ENCODE assay signal across 16 cellular contexts in the genomic region with DNA sequence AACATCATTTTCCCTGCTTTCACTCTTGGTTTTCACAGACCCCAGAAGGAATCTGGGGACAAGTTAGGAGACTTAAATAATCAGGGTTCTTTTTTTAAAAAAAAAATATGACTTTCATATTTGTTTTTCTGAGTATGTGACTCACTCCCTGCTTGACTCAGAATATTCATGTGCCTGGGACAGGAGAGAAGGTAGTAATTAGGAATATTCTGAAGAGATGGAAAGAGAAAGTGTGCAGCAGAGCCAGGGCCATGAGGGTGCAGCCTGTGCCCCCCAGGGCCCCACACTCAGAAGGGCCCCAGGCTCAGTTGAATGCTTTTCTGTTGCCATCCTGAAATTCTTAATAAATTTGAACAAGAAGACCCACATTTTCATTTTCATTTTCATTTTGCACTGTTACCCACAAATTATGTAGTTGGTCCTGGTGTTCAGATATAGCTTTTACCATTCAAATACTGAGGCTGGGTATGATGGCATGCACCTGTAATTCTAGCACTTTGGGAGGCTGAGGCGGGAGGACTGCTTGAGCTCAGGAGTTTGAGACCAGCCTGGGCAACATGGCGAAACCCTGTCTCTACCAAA. TPM values are rescaled to one million over a fixed set of nuclear protein-coding genes. Genes with fewer than 3 reads are reported as not detected.
DNase-seq lines count a peak whose midpoint lies in the region; ATAC-seq, FAIRE-seq and TF ChIP-seq lines count a peak whose summit lies in the region.
"Had no signal": no experiment of that assay in that cellular context is flagged by ENCODE, and none has a peak within 500 bp of the region (broad histone marks: within the 10 kb centered on the region; RNA-seq: fewer than 3 reads in every experiment).

No MANE protein-coding gene starts in this region.

- H3K36me3 ChIP-seq in endothelial cell of umbilical vein (ENCODE audit: control insufficient read depth in 2 of 2, extremely low read depth in 1 of 2, insufficient read depth in 2 of 2, low read length in 2 of 2): no peaks in the 10 kb centered on the region

- intact Hi-C loops in endothelial cell of umbilical vein (cut with micrococcal nuclease) (loop anchor here (1.0 to 2.0 kb wide), 3 partner anchors 84 to 398 kb away; no protein-coding TSS in a partner anchor), sciatic nerve (cut with DNase I) (no loop called here)

- no peaks in the 10 kb centered on the region for H3K9me3 ChIP-seq in endothelial cell of umbilical vein (replicated peaks; ENCODE audit: control insufficient read depth, insufficient read depth, low read length)

- H2AFZ ChIP-seq in endothelial cell of umbilical vein (ENCODE audit: low read depth, low read length): no peak overlapping the region

- POLR2A ChIA-PET in activated CD4-positive, alpha-beta memory T cell treated with anti-CD3 and anti-CD28 coated beads, Interleukin-2, amount 10 ng/mL, durations not matched to agents 7 days and 5 days (lab: Charles Lee): interaction anchor here (1.0 kb wide), 1 partner anchor 15 kb away, joined by 3 read pairs; a partner anchor contains a TSS
- POLR2A ChIA-PET in endothelial cell of umbilical vein (lab: Charles Lee): no interaction called here

- peaks cover 0 to 2% of the 10 kb centered on the region in 2 experiments for H3K27me3 ChIP-seq in endothelial cell of umbilical vein (ENCODE audit: control insufficient read depth in 2 of 2, insufficient read depth in 2 of 2, low read length in 2 of 2)

- H3K27ac ChIP-seq in endothelial cell of umbilical vein (ENCODE audit: insufficient read depth, low read depth, low read length): no peak overlapping the region
- H3K27ac ChIP-seq: HL-60, skin epidermis had no signal

- H3K4me2 ChIP-seq in endothelial cell of umbilical vein (ENCODE audit: insufficient read depth, low read length): no peak overlapping the region

- H3K9me1 ChIP-seq in endothelial cell of umbilical vein (replicated peaks; ENCODE audit: control insufficient read depth, extremely low read depth, insufficient read depth, low read length): no peaks in the 10 kb centered on the region

- TF ChIP-seq CTCF in endothelial cell of umbilical vein (IDR thresholded peaks at IDR 0.05; ENCODE audit: extremely low read depth in 1 of 2, insufficient read depth in 1 of 2, low read depth in 1 of 2, low read length in 2 of 2): no peak

- no peaks in the 10 kb centered on the region for H3K9me3 Mint-ChIP-seq in activated CD4-positive, alpha-beta memory T cell treated with anti-CD3 and anti-CD28 coated beads, Interleukin-2, amount 10 ng/mL, durations not matched to agents 7 days and 5 days

- H3K9ac ChIP-seq in endothelial cell of umbilical vein (replicated peaks; ENCODE audit: extremely low read depth, insufficient read depth, low read length): no peak overlapping the region

- H3K4me3 ChIP-seq in endothelial cell of umbilical vein (replicated peaks in 1 of 3; ENCODE audit: insufficient read depth in 1 of 3, low read depth in 1 of 3, low read length in 3 of 3): no peak overlapping the region
- H3K4me3 ChIP-seq: skin epidermis had no signal

- no peaks in the 10 kb centered on the region for H3K79me2 ChIP-seq in endothelial cell of umbilical vein (ENCODE audit: control insufficient read depth, insufficient read depth, low read length)

- no peaks in the 10 kb centered on the region for H3K27me3 Mint-ChIP-seq in activated CD4-positive, alpha-beta memory T cell treated with anti-CD3 and anti-CD28 coated beads, Interleukin-2, amount 10 ng/mL, durations not matched to agents 7 days and 5 days

- peak; percentile 18 for DNase-seq in EL
- no peak for DNase-seq in activated CD4-positive, alpha-beta memory T cell treated with anti-CD3 and anti-CD28 coated beads, Interleukin-2, amount 10 ng/mL, durations not matched to agents 7 days and 5 days
- DNase-seq in endothelial cell of umbilical vein (ENCODE audit: low read depth, low spot score): no peak
- DNase-seq in sciatic nerve (ENCODE audit: low spot score): no peak
- DNase-seq: amniotic stem cell, NCI-H1436, NCI-H2227 treated with DMSO at 0.1 percent for 48 hours, occipital lobe had no signal

- no peak for FAIRE-seq in endothelial cell of umbilical vein (lab: Jason Lieb, UNC)

- H3K4me1 Mint-ChIP-seq in activated CD4-positive, alpha-beta memory T cell treated with anti-CD3 and anti-CD28 coated beads, Interleukin-2, amount 10 ng/mL, durations not matched to agents 7 days and 5 days: peaks cover 21% of the 10 kb centered on the region
- H3K4me1 Mint-ChIP-seq: B cell had no signal

- BruUV-seq in endothelial cell of umbilical vein (replicated peaks; lab: Mats Ljungman, UMichigan): no TSS peak

- dilution Hi-C loops in endothelial cell of umbilical vein (cut with MboI; ENCODE audit: extremely low pct_ligation_motif_present, low sequenced_read_pairs): no loop called here

- ATAC-seq in GM19438 (IDR thresholded peaks at IDR 0.05; ENCODE audit: low read depth, unreplicated experiment) (peak; percentile 24), GM21825 (IDR thresholded peaks at IDR 0.05; ENCODE audit: unreplicated experiment) (no peak), sciatic nerve (no peak), HG03135 (IDR thresholded peaks at IDR 0.05; ENCODE audit: unreplicated experiment) (no peak), HG03354 (IDR thresholded peaks at IDR 0.05; ENCODE audit: poor library complexity, severe bottlenecking, unreplicated experiment) (no peak)

- no peaks in the 10 kb centered on the region for H4K20me1 ChIP-seq in endothelial cell of umbilical vein (replicated peaks; ENCODE audit: control insufficient read depth, extremely low read depth, insufficient read depth, low read length)

- H3K27ac Mint-ChIP-seq in activated CD4-positive, alpha-beta memory T cell treated with anti-CD3 and anti-CD28 coated beads, Interleukin-2, amount 10 ng/mL, durations not matched to agents 7 days and 5 days: peak overlapping the region; percentile 4
- H3K27ac Mint-ChIP-seq: B cell had no signal

- no peak overlapping the region for H3K4me3 Mint-ChIP-seq in activated CD4-positive, alpha-beta memory T cell treated with anti-CD3 and anti-CD28 coated beads, Interleukin-2, amount 10 ng/mL, durations not matched to agents 7 days and 5 days
- H3K4me3 Mint-ChIP-seq: B cell had no signal

- TF ChIP-seq POLR2A in endothelial cell of umbilical vein (IDR thresholded peaks at IDR 0.05; ENCODE audit: low read depth, low read length): no peak

- no peaks in the 10 kb centered on the region for H3K4me1 ChIP-seq in endothelial cell of umbilical vein (ENCODE audit: control insufficient read depth, extremely low read depth, insufficient read depth, low read length)

- CTCF ChIA-PET in activated CD4-positive, alpha-beta memory T cell treated with anti-CD3 and anti-CD28 coated beads, Interleukin-2, amount 10 ng/mL, durations not matched to agents 7 days and 5 days (lab: Charles Lee): interaction anchor here (0.5 to 2.9 kb wide), 10 partner anchors 9 to 398 kb away, joined by 3 to 31 read pairs (median 4); a partner anchor contains a TSS
- CTCF ChIA-PET in endothelial cell of umbilical vein (lab: Charles Lee): interaction anchor here (1.0 to 5.9 kb wide), 8 partner anchors 15 to 397 kb away, joined by 3 to 85 read pairs (median 6); a partner anchor contains a TSS

- H3K36me3 Mint-ChIP-seq in activated CD4-positive, alpha-beta memory T cell treated with anti-CD3 and anti-CD28 coated beads, Interleukin-2, amount 10 ng/mL, durations not matched to agents 7 days and 5 days (ENCODE audit: low read depth): no peaks in the 10 kb centered on the region

TF ChIP-seq in endothelial cell of umbilical vein, 7 proteins besides CTCF, POLR2A, EP300 and RAD21:
- no peak for TF ChIP-seq POLR2AphosphoS5 (IDR thresholded peaks at IDR 0.05; ENCODE audit: insufficient read depth, low read depth, low read length)
- TF ChIP-seq FOS (IDR thresholded peaks at IDR 0.05; ENCODE audit: borderline replicate concordance, insufficient read depth, low read length): peak; percentile 28
- TF ChIP-seq, protein P1, sequence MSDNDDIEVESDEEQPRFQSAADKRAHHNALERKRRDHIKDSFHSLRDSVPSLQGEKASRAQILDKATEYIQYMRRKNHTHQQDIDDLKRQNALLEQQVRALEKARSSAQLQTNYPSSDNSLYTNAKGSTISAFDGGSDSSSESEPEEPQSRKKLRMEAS (IDR thresholded peaks at IDR 0.05; ENCODE audit: insufficient read depth, insufficient read length): no peak
TF ChIP-seq in endothelial cell of umbilical vein: peak in this region for 1.

RNA-seq across cellular contexts. Expression of a gene that starts 11.6 kb away (rescaled TPM):
- total RNA-seq in activated CD4-positive, alpha-beta memory T cell treated with anti-CD3 and anti-CD28 coated beads, Interleukin-2, amount 10 ng/mL, durations not matched to agents 7 days and 5 days: 10 to 100 TPM; 50.4 to 52.1 TPM
- total RNA-seq in endothelial cell of umbilical vein: 35.5 and 38.4 TPM in 2 replicates
- polyA plus RNA-seq in endothelial cell of umbilical vein: 13.5 and 13.6 TPM in 2 replicates
- 12.2 and 13.1 TPM in 2 replicates for polyA plus RNA-seq in endothelial cell of umbilical vein (2011; cell fraction: cytosol; rRNA removed)
- polyA plus RNA-seq in endothelial cell of umbilical vein (2011; cell fraction: nucleus; rRNA removed): 49.6 and 55.3 TPM in 2 replicates
- polyA plus RNA-seq in endothelial cell of umbilical vein (2012): 25.6 and 28.0 TPM in 2 replicates
- 68.4 and 75.6 TPM in 2 replicates for polyA minus RNA-seq in endothelial cell of umbilical vein
- polyA minus RNA-seq in endothelial cell of umbilical vein (2011; cell fraction: cytosol; rRNA and poly(A)+ RNA removed): 43.8 TPM
- polyA minus RNA-seq in endothelial cell of umbilical vein (2011; cell fraction: nucleus; rRNA and poly(A)+ RNA removed): 49.2 and 55.8 TPM in 2 replicates
- total RNA-seq in sciatic nerve: 75.9 TPM

RNA-seq across cellular contexts. Expression of a gene that starts 14.8 kb away (rescaled TPM):
- total RNA-seq in activated CD4-positive, alpha-beta memory T cell treated with anti-CD3 and anti-CD28 coated beads, Interleukin-2, amount 10 ng/mL, durations not matched to agents 7 days and 5 days: under 1 TPM in 1 of 2 experiments, not detected in 1; 0.23 TPM
- total RNA-seq in endothelial cell of umbilical vein (not detected in 2 replicates), sciatic nerve (not detected)
- polyA plus RNA-seq in endothelial cell of umbilical vein: 0.06 and 0.08 TPM in 2 replicates
- polyA plus RNA-seq in endothelial cell of umbilical vein (2011; cell fraction: cytosol; rRNA removed): not detected in 2 replicates
- polyA plus RNA-seq in endothelial cell of umbilical vein (2011; cell fraction: nucleus; rRNA removed): 0.04 and 0.21 TPM in 2 replicates
- 0.12 TPM in 1 of 2 replicates, not detected in the other for polyA plus RNA-seq in endothelial cell of umbilical vein (2012)
- not detected in 2 replicates for polyA minus RNA-seq in endothelial cell of umbilical vein
- polyA minus RNA-seq in endothelial cell of umbilical vein (2011; cell fraction: cytosol; rRNA and poly(A)+ RNA removed): not detected
- polyA minus RNA-seq in endothelial cell of umbilical vein (2011; cell fraction: nucleus; rRNA and poly(A)+ RNA removed): not detected in 2 replicates
- total RNA-seq: B cell, kidney epithelial cell had no signal
